Comparison of ENCODE assay signal across 16 cellular contexts in the genomic region with DNA sequence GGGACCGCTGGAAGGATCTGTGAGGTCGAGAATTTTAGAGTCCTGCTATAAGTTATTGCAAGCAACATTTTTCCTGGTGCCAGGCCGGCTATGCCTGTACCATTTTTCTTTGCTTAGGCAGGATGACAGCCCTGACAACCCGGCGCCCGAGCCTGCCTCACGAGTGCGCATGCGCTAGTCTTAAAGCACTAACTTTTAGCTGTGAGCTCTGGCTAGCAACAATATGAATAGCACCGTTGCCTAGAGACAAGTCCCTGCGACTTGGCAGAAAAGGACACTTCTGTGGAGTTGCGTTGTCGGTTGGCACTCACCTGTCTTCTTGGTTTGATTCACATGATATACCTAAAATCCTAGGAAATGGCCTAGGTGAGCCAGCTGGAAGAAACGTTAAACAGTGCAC.
DNase-seq lines count a peak whose midpoint lies in the region; ATAC-seq and TF ChIP-seq lines count a peak whose summit lies in the region.
"Had no signal": no experiment of that assay in that cellular context is flagged by ENCODE, and none has a peak within 500 bp of the region (broad histone marks: within the 10 kb centered on the region; RNA-seq: fewer than 3 reads in every experiment).

No MANE protein-coding gene starts in this region.

- H3K27ac ChIP-seq in VCaP (peak overlapping the region; percentile 51), MM.1S (ENCODE audit: low read length) (no peak overlapping the region)
- H3K27ac ChIP-seq: BLaER1, C4-2B had no signal

- no peaks in the 10 kb centered on the region for H3K79me2 ChIP-seq in MM.1S (ENCODE audit: low read length)

- H3K9me2 ChIP-seq in MM.1S (replicated peaks; ENCODE audit: insufficient read depth, low read length) = no peaks in the 10 kb centered on the region

- TF ChIP-seq CTCF in LNCaP clone FGC (IDR thresholded peaks at IDR 0.05; ENCODE audit: control insufficient read depth, extremely low read depth, insufficient read depth) (no peak), VCaP (conservative IDR thresholded peaks at IDR 0.05) (no peak), MM.1S (IDR thresholded peaks at IDR 0.05; ENCODE audit: low read length) (no peak)

- no peaks in the 10 kb centered on the region for H3K36me3 ChIP-seq in MM.1S (replicated peaks; ENCODE audit: insufficient read depth, low read length)
- H3K36me3 ChIP-seq: BLaER1, HAP-1 had no signal

- H3F3A ChIP-seq in MM.1S (ENCODE audit: insufficient read depth, low read length) = no peaks in the 10 kb centered on the region

- no peaks in the 10 kb centered on the region for H3K9me3 ChIP-seq in MM.1S (replicated peaks; ENCODE audit: insufficient read depth, low read length)
- H3K9me3 ChIP-seq: BLaER1, Caco-2, HAP-1 had no signal

- H3K9ac ChIP-seq in MM.1S (ENCODE audit: low read length) = no peak overlapping the region
- H3K9ac ChIP-seq: BLaER1 had no signal

- H3K4me2 ChIP-seq in MM.1S (ENCODE audit: low read depth, low read length) = no peak overlapping the region
- H3K4me2 ChIP-seq: BLaER1 had no signal

- peak; percentile 73 for DNase-seq in LNCaP clone FGC (ENCODE audit: low read depth)
- DNase-seq in occipital lobe (lab: John Stamatoyannopoulos, UW) = peak; percentile 6
- no peak for DNase-seq in MM.1S
- DNase-seq: Caco-2; CD4-positive, CD25-positive, alpha-beta regulatory T cell; CD8-positive, alpha-beta T cell; DMS153; DND-41; GOT3; HFFc6 had no signal

- no peaks in the 10 kb centered on the region for H3K27me3 ChIP-seq in MM.1S (replicated peaks; ENCODE audit: insufficient read depth, low read length)
- H3K27me3 ChIP-seq: BLaER1 had no signal

- H3K4me3 ChIP-seq in LNCaP clone FGC (ENCODE audit: low read depth, low read length) (no peak overlapping the region), MM.1S (ENCODE audit: low read length) (no peak overlapping the region)
- H3K4me3 ChIP-seq: BLaER1, HAP-1 had no signal

- no peak overlapping the region for H2AFZ ChIP-seq in MM.1S (ENCODE audit: low read length)

- ATAC-seq in HG02642 (IDR thresholded peaks at IDR 0.05; ENCODE audit: poor library complexity, unreplicated experiment) = no peak
- ATAC-seq in GM18502 (IDR thresholded peaks at IDR 0.05; ENCODE audit: poor library complexity, unreplicated experiment) = no peak
- ATAC-seq: CD8-positive, alpha-beta T cell had no signal

- no peaks in the 10 kb centered on the region for H3K4me1 ChIP-seq in MM.1S (ENCODE audit: low read length)
- H3K4me1 ChIP-seq: BLaER1, Caco-2, HAP-1 had no signal

- H4K20me1 ChIP-seq in MM.1S (ENCODE audit: insufficient read depth, low read length) = no peaks in the 10 kb centered on the region
- H4K20me1 ChIP-seq: BLaER1 had no signal
